Comparison of ENCODE assay signal across 12 cellular contexts in the genomic region with DNA sequence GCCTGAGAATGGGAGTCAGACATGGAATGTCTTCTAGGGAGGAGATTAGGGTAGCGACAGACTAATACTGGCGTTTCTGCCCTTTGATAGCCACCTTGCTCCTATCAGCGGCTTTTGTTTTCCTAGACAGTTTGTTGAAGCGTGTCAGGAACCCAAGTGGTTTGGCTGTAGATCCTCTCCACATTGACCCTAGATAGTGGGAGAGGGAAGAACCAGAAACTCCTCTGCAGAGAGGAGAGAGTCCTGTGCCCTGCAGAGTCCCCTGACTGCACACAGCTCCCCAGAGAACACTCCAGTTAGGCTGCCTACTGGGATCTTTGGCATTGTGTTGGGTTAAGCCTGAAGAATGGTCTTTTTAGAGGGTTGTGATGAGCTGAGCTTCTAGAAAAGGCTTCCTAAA. TPM values are rescaled to one million over a fixed set of nuclear protein-coding genes. Genes with fewer than 3 reads are reported as not detected.
DNase-seq lines count a peak whose midpoint lies in the region; ATAC-seq and TF ChIP-seq lines count a peak whose summit lies in the region.
"Had no signal": no experiment of that assay in that cellular context is flagged by ENCODE, and none has a peak within 500 bp of the region (broad histone marks: within the 10 kb centered on the region; RNA-seq: fewer than 3 reads in every experiment).

No MANE protein-coding gene starts in this region.

- H3K9me3 Mint-ChIP-seq in activated naive CD8-positive, alpha-beta T cell (ENCODE audit: low read depth), result no peaks in the 10 kb centered on the region
- H3K9me3 Mint-ChIP-seq in CD14-positive monocyte, result peaks cover 0 to 2% (median 0%) of the 10 kb centered on the region in 7 donors

- peak overlapping the region; percentile 4; the same call in 1 of the 2 replicates for H3K27ac ChIP-seq in HL-60 (replicated peaks)
- no peak overlapping the region for H3K27ac ChIP-seq in foreskin keratinocyte

- POLR2A ChIA-PET in AG04449 (lab: Yijun Ruan, JAX), result no interaction called here

- intact Hi-C loops in CD14-positive monocyte (cut with micrococcal nuclease), result loop anchor here in 1 of 2 donors (10.0 kb wide), 1 partner anchor 243 kb away; a partner anchor contains a TSS

- TF ChIP-seq CTCF in AG04449 (IDR thresholded peaks at IDR 0.05; ENCODE audit: insufficient read depth, low read length, missing control alignments), result no peak
- no peak for TF ChIP-seq CTCF in HL-60 (IDR thresholded peaks at IDR 0.05; ENCODE audit: insufficient read depth, low read length)
- no peak for TF ChIP-seq CTCF in CD14-positive monocyte (IDR thresholded peaks at IDR 0.05)
- no peak for TF ChIP-seq CTCF in foreskin keratinocyte (conservative IDR thresholded peaks at IDR 0.05)

- H3K27ac Mint-ChIP-seq in activated naive CD8-positive, alpha-beta T cell, result peak overlapping the region; percentile 92
- H3K27ac Mint-ChIP-seq in CD14-positive monocyte, result peak overlapping the region in 3 of 7 donors; percentile 14 to 79 (median 22)

- peak overlapping the region; percentile 6; the same call in 1 of the 2 replicates for H3K4me3 ChIP-seq in AG04449 (ENCODE audit: low read depth, low read length)
- no peak overlapping the region for H3K4me3 ChIP-seq in HL-60 (replicated peaks; ENCODE audit: insufficient read depth, low read length)

- peaks cover 8% of the 10 kb centered on the region for H3K36me3 Mint-ChIP-seq in activated naive CD8-positive, alpha-beta T cell
- H3K36me3 Mint-ChIP-seq in CD14-positive monocyte, result peaks cover 27 to 37% of the 10 kb centered on the region in 2 donors

- H3K27me3 ChIP-seq in HL-60 (ENCODE audit: insufficient read depth, poor library complexity, severe bottlenecking), result no peaks in the 10 kb centered on the region
- H3K27me3 ChIP-seq in foreskin keratinocyte, result no peaks in the 10 kb centered on the region

- peaks cover 3% of the 10 kb centered on the region for H3K4me1 ChIP-seq in foreskin keratinocyte

- CTCF ChIA-PET in AG04449 (lab: Yijun Ruan, JAX), result interaction anchor here (1.5 to 1.7 kb wide), 2 partner anchors 37 to 38 kb away, joined by 4 to 6 read pairs; no protein-coding TSS in a partner anchor

- ATAC-seq in foreskin keratinocyte, result no peak

- H3K27me3 Mint-ChIP-seq in activated naive CD8-positive, alpha-beta T cell, result no peaks in the 10 kb centered on the region
- H3K27me3 Mint-ChIP-seq in CD14-positive monocyte (ENCODE audit: low read depth in 3 of 3), result peaks cover 0 to 6% (median 1%) of the 10 kb centered on the region in 3 donors

- H3K4me1 Mint-ChIP-seq in activated naive CD8-positive, alpha-beta T cell (ENCODE audit: low read depth), result peaks cover 46% of the 10 kb centered on the region
- H3K4me1 Mint-ChIP-seq in CD14-positive monocyte, result peaks cover 43% of the 10 kb centered on the region

- peak overlapping the region; percentile 93 for H3K4me3 Mint-ChIP-seq in activated naive CD8-positive, alpha-beta T cell
- H3K4me3 Mint-ChIP-seq in CD14-positive monocyte, result peak overlapping the region in 1 of 2 donors; percentile 45

- DNase-seq in AG04449 (ENCODE audit: low read depth, low spot score) (no peak), HL-60 (ENCODE audit: low read depth in 1 of 2, low spot score in 1 of 2) (no peak), mesenteric fat pad (ENCODE audit: low spot score) (peak; percentile 28), AG08396 (ENCODE audit: low spot score) (no peak), HPDE6-E6E7 (ENCODE audit: extremely low spot score) (no peak), CD14-positive monocyte (ENCODE audit: low spot score) (no peak), foreskin keratinocyte (no peak)
- DNase-seq: MM.1S; stimulated activated CD4-positive, alpha-beta T cell treated with anti-CD3 and anti-CD28 coated beads, Interleukin-15, amount 100 ng/mL, for 24 hours; trophoblast cell had no signal

RNA-seq across cellular contexts. Expression of a gene that starts 2.4 kb away (rescaled TPM):
- total RNA-seq in mesenteric fat pad (25.9 TPM), foreskin keratinocyte (27.6 and 34.1 TPM in 2 replicates)
- polyA plus RNA-seq in CD14-positive monocyte (1 to 10 TPM; 2.9 to 3.3 TPM), foreskin keratinocyte (28.2 and 33.5 TPM in 2 replicates)

RNA-seq across cellular contexts. Expression of a gene that starts 3.5 kb away (rescaled TPM):
- total RNA-seq in mesenteric fat pad, result 3.2 TPM
- polyA plus RNA-seq in CD14-positive monocyte, result 1 to 10 TPM in 1 of 2 donors, under 1 TPM in 1; 0.60 to 1.2 TPM
- 1.3 and 1.6 TPM in 2 replicates for total RNA-seq in foreskin keratinocyte
- 1.3 and 1.4 TPM in 2 replicates for polyA plus RNA-seq in foreskin keratinocyte

RNA-seq across cellular contexts. Expression of a gene that starts 4.2 kb away (rescaled TPM):
- total RNA-seq in mesenteric fat pad (24.8 TPM), foreskin keratinocyte (28.4 and 32.3 TPM in 2 replicates)
- polyA plus RNA-seq in CD14-positive monocyte (10 to 100 TPM in 1 of 2 donors, 1 to 10 TPM in 1; 8.1 to 14.6 TPM), foreskin keratinocyte (45.8 and 52.1 TPM in 2 replicates)

RNA-seq across cellular contexts. Expression of a gene that starts 32.0 kb away (rescaled TPM):
- total RNA-seq in mesenteric fat pad, result 0.96 TPM
- under 1 TPM in 1 of 2 donors, not detected in 1; 0.40 TPM for polyA plus RNA-seq in CD14-positive monocyte
- 0.28 and 0.54 TPM in 2 replicates for total RNA-seq in foreskin keratinocyte
- 0.77 and 1.1 TPM in 2 replicates for polyA plus RNA-seq in foreskin keratinocyte
- total RNA-seq: kidney epithelial cell had no signal

RNA-seq across cellular contexts. Expression of a gene that starts 47.0 kb away (rescaled TPM):
- total RNA-seq in mesenteric fat pad (42.4 TPM), foreskin keratinocyte (37.8 and 44.4 TPM in 2 replicates)
- polyA plus RNA-seq in CD14-positive monocyte (10 to 100 TPM; 23.8 to 26.3 TPM), foreskin keratinocyte (42.9 and 52.7 TPM in 2 replicates)
